27 cellular contexts compared by ENCODE assay signal in the genomic region with DNA sequence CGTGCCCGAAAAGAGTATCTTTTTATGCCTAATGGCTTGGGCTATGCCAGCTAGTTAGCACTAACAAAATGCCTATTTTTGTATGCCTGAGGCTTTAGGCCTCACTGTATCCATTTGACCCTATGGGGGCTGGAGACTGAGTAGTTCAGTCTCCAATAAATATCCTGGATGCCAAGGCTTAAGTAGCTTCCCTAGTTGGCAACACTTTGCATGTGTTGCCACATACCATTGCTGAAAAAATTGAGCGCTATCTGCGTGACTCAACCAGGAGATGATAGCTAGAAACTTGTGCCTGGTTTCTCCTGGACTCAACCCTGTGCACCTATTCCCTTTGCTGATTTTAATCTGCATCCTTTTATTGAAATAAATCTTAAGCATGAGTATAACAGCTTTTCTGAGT. TPM values are rescaled to one million over a fixed set of nuclear protein-coding genes. Genes with fewer than 3 reads are reported as not detected.
A peak's percentile ranks its signal among the peaks of the same experiment; 100 is the strongest.
DNase-seq lines count a peak whose midpoint lies in the region; ATAC-seq, FAIRE-seq and TF ChIP-seq lines count a peak whose summit lies in the region.
"Had no signal": no experiment of that assay in that cellular context is flagged by ENCODE, and none has a peak within 500 bp of the region (broad histone marks: within the 10 kb centered on the region; RNA-seq: fewer than 3 reads in every experiment).

No MANE protein-coding gene starts in this region.

- H3K27ac ChIP-seq in right atrium auricular region (peak overlapping the region in 1 of 2 donors; percentile 80), right cardiac atrium (ENCODE audit: low read length) (peak overlapping the region; percentile 88), subcutaneous abdominal adipose tissue (ENCODE audit: low read depth, low read length) (peak overlapping the region; percentile 73), upper lobe of left lung (no peak overlapping the region)
- H3K27ac ChIP-seq: A549, esophagus squamous epithelium, left lung, SK-N-MC, transverse colon had no signal

- ATAC-seq in Right ventricle myocardium inferior (peak; percentile 83), right cardiac atrium (peak; percentile 69 to 75), GM21737 (IDR thresholded peaks at IDR 0.05; ENCODE audit: unreplicated experiment) (no peak), upper lobe of left lung (ENCODE audit: low FRiP score in 2 of 2) (no peak)
- ATAC-seq: A549, left lung, WTC11 had no signal

- H3K9me3 ChIP-seq in right atrium auricular region (no peaks in the 10 kb centered on the region), right cardiac atrium (ENCODE audit: control insufficient read depth, low read length) (no peaks in the 10 kb centered on the region), subcutaneous abdominal adipose tissue (ENCODE audit: control insufficient read depth in 5 of 5, low read length in 5 of 5) (no peaks in the 10 kb centered on the region), upper lobe of left lung (no peaks in the 10 kb centered on the region)
- H3K9me3 ChIP-seq: A549, esophagus squamous epithelium, left lung, transverse colon had no signal

- no peaks in the 10 kb centered on the region for H3K27me3 ChIP-seq in right atrium auricular region
- no peaks in the 10 kb centered on the region for H3K27me3 ChIP-seq in bronchial epithelial cell (ENCODE audit: control insufficient read depth, insufficient read depth, low read length)
- no peaks in the 10 kb centered on the region for H3K27me3 ChIP-seq in right cardiac atrium (ENCODE audit: control insufficient read depth, insufficient read depth)
- no peaks in the 10 kb centered on the region for H3K27me3 ChIP-seq in subcutaneous abdominal adipose tissue (ENCODE audit: control insufficient read depth in 5 of 5, insufficient read depth in 4 of 5, low read length in 5 of 5)
- H3K27me3 ChIP-seq in upper lobe of left lung = no peaks in the 10 kb centered on the region
- H3K27me3 ChIP-seq: esophagus squamous epithelium, left lung, transverse colon had no signal

- FAIRE-seq in bronchial epithelial cell (lab: Jason Lieb, UNC) = no peak
- FAIRE-seq: A549, colon, GM19239, RCC 7860 had no signal

- H3K9ac ChIP-seq in subcutaneous abdominal adipose tissue (ENCODE audit: low read length in 5 of 5) = peak overlapping the region in 2 of 5 donors; percentile 13 to 57

- no peak for TF ChIP-seq EP300 in upper lobe of left lung (IDR thresholded peaks at IDR 0.05)

- TF ChIP-seq CTCF in right atrium auricular region (IDR thresholded peaks at IDR 0.05) (no peak), bronchial epithelial cell (IDR thresholded peaks at IDR 0.05; ENCODE audit: insufficient read depth, low read length, severe bottlenecking) (no peak), upper lobe of left lung (IDR thresholded peaks at IDR 0.05) (no peak)

- intact Hi-C loops in Right ventricle myocardium inferior (cut with DNase I) = no loop called here
- intact Hi-C loops in right cardiac atrium (cut with DNase I) = no loop called here

- WGBS in right cardiac atrium = 68% methylated on average over 4 of the region's 4 CpGs
- 88 to 95% methylated on average over 4 of the region's 4 CpGs for WGBS in upper lobe of left lung, 2 donors

- TF ChIP-seq POLR2A in upper lobe of left lung (IDR thresholded peaks at IDR 0.05) = no peak

- DNase-seq in Right ventricle myocardium inferior (ENCODE audit: missing footprints) (no peak), right atrium auricular region (ENCODE audit: low spot score) (no peak), bronchial epithelial cell (ENCODE audit: low read depth) (peak; percentile 59), right cardiac atrium (no peak), T-helper 1 cell (no peak), upper lobe of left lung (no peak)
- DNase-seq: activated CD4-positive, alpha-beta T cell treated with anti-CD3 and anti-CD28 coated beads, Interleukin-2, amount 50 U/mL, for 4 hours; activated CD8-positive, alpha-beta memory T cell treated with anti-CD3 and anti-CD28 coated beads, Interleukin-2, amount 50 U/mL, for 4 hours; activated naive CD8-positive, alpha-beta T cell treated with anti-CD3 and anti-CD28 coated beads, Interleukin-2, amount 10 ng/mL, durations not matched to agents 7 days and 5 days; DND-41; effector memory CD4-positive, alpha-beta T cell; esophagus squamous epithelium; Kasumi-1; left lung; NCI-H1417; NCI-H524; NK-92 treated with Interleukin-12 subunit alpha and Interleukin-12 subunit beta, amount 100 ng/mL, for 24 hours; stimulated activated CD4-positive, alpha-beta T cell treated with anti-CD3 and anti-CD28 coated beads, Interleukin-4, amount 100 ng/mL, for 4 hours; transverse colon had no signal

- H3K36me3 ChIP-seq in right atrium auricular region (no peaks in the 10 kb centered on the region), bronchial epithelial cell (ENCODE audit: control insufficient read depth, insufficient read depth, low read length) (no peaks in the 10 kb centered on the region), subcutaneous abdominal adipose tissue (ENCODE audit: control insufficient read depth in 5 of 5, insufficient read depth in 5 of 5, low read length in 5 of 5) (no peaks in the 10 kb centered on the region), upper lobe of left lung (no peaks in the 10 kb centered on the region)
- H3K36me3 ChIP-seq: esophagus squamous epithelium, left lung, transverse colon had no signal

- H3K4me1 ChIP-seq in right atrium auricular region = peaks cover 0 to 28% of the 10 kb centered on the region in 2 donors
- peaks cover 2% of the 10 kb centered on the region for H3K4me1 ChIP-seq in right cardiac atrium (ENCODE audit: control insufficient read depth, insufficient read depth, low read length)
- H3K4me1 ChIP-seq in subcutaneous abdominal adipose tissue (ENCODE audit: control insufficient read depth in 5 of 5, insufficient read depth in 5 of 5, low read length in 5 of 5) = peaks cover 0 to 40% (median 30%) of the 10 kb centered on the region in 5 donors
- H3K4me1 ChIP-seq in upper lobe of left lung = peaks cover 2 to 9% (median 7%) of the 10 kb centered on the region in 4 donors
- H3K4me1 ChIP-seq: A549 had no signal

- H3K4me3 ChIP-seq in right atrium auricular region = no peak overlapping the region
- H3K4me3 ChIP-seq in bronchial epithelial cell (ENCODE audit: low read depth, low read length) = no peak overlapping the region
- H3K4me3 ChIP-seq in right cardiac atrium (ENCODE audit: low read length) = no peak overlapping the region
- no peak overlapping the region for H3K4me3 ChIP-seq in subcutaneous abdominal adipose tissue (ENCODE audit: low read depth in 1 of 5, low read length in 5 of 5)
- H3K4me3 ChIP-seq in upper lobe of left lung = no peak overlapping the region
- H3K4me3 ChIP-seq: A549, esophagus squamous epithelium, left lung, SK-N-MC, transverse colon had no signal

RNA-seq across cellular contexts. Expression of a gene that starts 58.4 kb away (rescaled TPM):
- total RNA-seq in Right ventricle myocardium inferior = 57.2 TPM
- 10 to 100 TPM; 49.8 to 51.8 TPM for total RNA-seq in right atrium auricular region
- 96.9 and 149 TPM in 2 replicates for total RNA-seq in bronchial epithelial cell
- 10 to 100 TPM; 55.7 to 59.8 (median 57.5) TPM for total RNA-seq in right cardiac atrium
- polyA plus RNA-seq in right cardiac atrium = 33.3 TPM
- total RNA-seq in upper lobe of left lung = 100 to 1,000 TPM in 4 of 6 donors, 10 to 100 TPM in 2; 50.3 to 131 (median 114) TPM

Comparison
In these comparisons a context has a peak if more than half of its experiments do, and no peak if none do; other contexts are left out.
1. ATAC-seq: peak in Right ventricle myocardium inferior (single experiment) and right cardiac atrium (2 of 2); none in GM21737 (single experiment) and upper lobe of left lung (0 of 2).
2. H3K27ac ChIP-seq: peak in right cardiac atrium (single experiment) and subcutaneous abdominal adipose tissue (single experiment); none in upper lobe of left lung (0 of 4).